Comparison of ENCODE assay signal across 10 cellular contexts in genomic region chr4:15906024-15906443, GRCh38. TPM values are rescaled to one million over a fixed set of nuclear protein-coding genes. Genes with fewer than 3 reads are reported as not detected.
A peak's percentile ranks its signal among the peaks of the same experiment; 100 is the strongest.
DNase-seq lines count a peak whose midpoint lies in the region; ATAC-seq, FAIRE-seq and TF ChIP-seq lines count a peak whose summit lies in the region.
"Had no signal": no experiment of that assay in that cellular context is flagged by ENCODE, and none has a peak within 500 bp of the region (broad histone marks: within the 10 kb centered on the region; RNA-seq: fewer than 3 reads in every experiment).

No MANE protein-coding gene starts in this region.

- H3K36me3 Mint-ChIP-seq in CD14-positive monocyte, result peaks cover 0 to 6% of the 10 kb centered on the region in 2 donors

- TF ChIP-seq CTCF in CD14-positive monocyte (IDR thresholded peaks at IDR 0.05) (no peak), bronchial epithelial cell (IDR thresholded peaks at IDR 0.05; ENCODE audit: insufficient read depth, low read length, severe bottlenecking) (no peak)

- H3K4me1 ChIP-seq in mesodermal cell (ENCODE audit: control insufficient read depth, insufficient read depth, low read length, poor library complexity, severe bottlenecking), result peaks cover 14% of the 10 kb centered on the region
- H3K4me1 ChIP-seq: parathyroid adenoma had no signal

- 21 to 25% methylated on average over 15 to 19 of the region's 25 CpGs for WGBS in mesodermal cell (ENCODE audit: insufficient coverage in 2 of 2), 2 experiments

- H3K27ac Mint-ChIP-seq in CD14-positive monocyte, result peak overlapping the region in 3 of 7 donors; percentile 14 to 42 (median 18)

- FAIRE-seq in bronchial epithelial cell (lab: Jason Lieb, UNC), result peak; percentile 98

- peaks cover 50% of the 10 kb centered on the region for H3K4me1 Mint-ChIP-seq in CD14-positive monocyte

- no peaks in the 10 kb centered on the region for H3K9me3 ChIP-seq in mesodermal cell (ENCODE audit: control insufficient read depth, low read length)

- no peak for ATAC-seq in HG03175 (IDR thresholded peaks at IDR 0.05; ENCODE audit: unreplicated experiment)
- ATAC-seq in HG03196 (IDR thresholded peaks at IDR 0.05; ENCODE audit: unreplicated experiment), result no peak

- H3K27me3 Mint-ChIP-seq in CD14-positive monocyte (ENCODE audit: low read depth in 3 of 3), result peaks cover 2 to 3% (median 2%) of the 10 kb centered on the region in 3 donors

- intact Hi-C loops in CD14-positive monocyte (cut with micrococcal nuclease), result no loop called here

- DNase-seq in CD14-positive monocyte (ENCODE audit: low spot score), result peak; percentile 80
- peak; percentile 41 for DNase-seq in HuH-7.5 (ENCODE audit: low spot score)
- DNase-seq in bronchial epithelial cell (ENCODE audit: low read depth), result peak; percentile 99
- DNase-seq in HCEC 1CT, result no peak
- DNase-seq in amygdala (lab: John Stamatoyannopoulos, UW), result no peak

- H3K4me3 Mint-ChIP-seq in CD14-positive monocyte, result no peak overlapping the region

- H3K4me3 ChIP-seq in bronchial epithelial cell (ENCODE audit: low read depth, low read length), result no peak overlapping the region
- H3K4me3 ChIP-seq in mesodermal cell (ENCODE audit: extremely low read depth, insufficient read depth, low read length, poor library complexity, severe bottlenecking), result peak overlapping the region; percentile 5
- H3K4me3 ChIP-seq: SK-N-MC had no signal

- H3K9me3 Mint-ChIP-seq in CD14-positive monocyte, result peaks cover 4 to 14% (median 6%) of the 10 kb centered on the region in 7 donors

- H3K27me3 ChIP-seq in bronchial epithelial cell (ENCODE audit: control insufficient read depth, insufficient read depth, low read length), result no peaks in the 10 kb centered on the region

- no peak overlapping the region for H3K27ac ChIP-seq in mesodermal cell (ENCODE audit: low read depth, low read length, severe bottlenecking)
- H3K27ac ChIP-seq: parathyroid adenoma, SK-N-MC had no signal

- no peaks in the 10 kb centered on the region for H3K36me3 ChIP-seq in bronchial epithelial cell (ENCODE audit: control insufficient read depth, insufficient read depth, low read length)
- no peaks in the 10 kb centered on the region for H3K36me3 ChIP-seq in mesodermal cell (ENCODE audit: control insufficient read depth, insufficient read depth, low read length)

RNA-seq across cellular contexts. Expression of gene FGFBP1, which starts 32.5 kb away (rescaled TPM):
- polyA plus RNA-seq in CD14-positive monocyte, result not detected
- total RNA-seq in bronchial epithelial cell, result 22.9 and 31.1 TPM in 2 replicates
- not detected for polyA plus RNA-seq in mesodermal cell (2013, experiment 1 of 2)
- polyA plus RNA-seq in mesodermal cell (2013, experiment 2 of 2), result not detected

RNA-seq across cellular contexts. Expression of gene FGFBP2, which starts 56.9 kb away (rescaled TPM):
- 1 to 10 TPM in 1 of 2 donors, under 1 TPM in 1; 0.61 to 1.1 TPM for polyA plus RNA-seq in CD14-positive monocyte
- not detected in 2 replicates for total RNA-seq in bronchial epithelial cell
- polyA plus RNA-seq in mesodermal cell (2013, experiment 1 of 2), result not detected
- polyA plus RNA-seq in mesodermal cell (2013, experiment 2 of 2), result not detected

Comparison
In these comparisons a context has a peak if more than half of its experiments do, and no peak if none do; other contexts are left out.
1. DNase-seq: peak in CD14-positive monocyte (single experiment), HuH-7.5 (single experiment) and bronchial epithelial cell (single experiment); none in HCEC 1CT (single experiment) and amygdala (0 of 56).